Comparison of ENCODE assay signal across 13 cellular contexts in genomic region chr5:71937906-71938698, GRCh38.
DNase-seq lines count a peak whose midpoint lies in the region; ATAC-seq and TF ChIP-seq lines count a peak whose summit lies in the region.
"Had no signal": no experiment of that assay in that cellular context is flagged by ENCODE, and none has a peak within 500 bp of the region (broad histone marks: within the 10 kb centered on the region; RNA-seq: fewer than 3 reads in every experiment).

No MANE protein-coding gene starts in this region.

- H3K4me1 Mint-ChIP-seq in glutamatergic neuron (ENCODE audit: low read depth, unreplicated experiment), result peaks cover 41% of the 10 kb centered on the region
- H3K4me1 Mint-ChIP-seq: activated naive CD8-positive, alpha-beta T cell treated with anti-CD3 and anti-CD28 coated beads for 36 hours; stimulated activated memory B cell treated with anti-CD40 and anti-IgM and Interleukin-4, amounts not matched to agents 10 μg/mL and 1 μg/mL and 100 μg/mL, for 72 hours had no signal

- DNase-seq in Right ventricle myocardium superior (no peak), cardiac septum (ENCODE audit: low spot score) (no peak), NCI-H748 (lab: John Stamatoyannopoulos, UW; ENCODE audit: unreplicated experiment) (peak; percentile 87), glutamatergic neuron (no peak), HCEC 1CT (no peak), iPS-NIHi11 (ENCODE audit: low spot score) (no peak)
- DNase-seq: activated naive CD8-positive, alpha-beta T cell treated with anti-CD3 and anti-CD28 coated beads for 36 hours; Karpas-422; stimulated activated CD4-positive, alpha-beta T cell treated with anti-CD3 and anti-CD28 coated beads, Interleukin-4, amount 100 ng/mL, for 1 hour had no signal

- peaks cover 13% of the 10 kb centered on the region for H3K27me3 Mint-ChIP-seq in glutamatergic neuron (ENCODE audit: unreplicated experiment)

- no peak for TF ChIP-seq CTCF in glutamatergic neuron (IDR thresholded peaks at IDR 0.05; ENCODE audit: partially characterized antibody, unreplicated experiment)

- H3K27ac Mint-ChIP-seq in glutamatergic neuron (ENCODE audit: unreplicated experiment), result peak overlapping the region; percentile 94
- H3K27ac Mint-ChIP-seq: activated naive CD8-positive, alpha-beta T cell treated with anti-CD3 and anti-CD28 coated beads for 36 hours; stimulated activated memory B cell treated with anti-CD40 and anti-IgM and Interleukin-4, amounts not matched to agents 10 μg/mL and 1 μg/mL and 100 μg/mL, for 72 hours had no signal

- peaks cover 12% of the 10 kb centered on the region for H3K9me3 Mint-ChIP-seq in glutamatergic neuron (ENCODE audit: unreplicated experiment)
- H3K9me3 Mint-ChIP-seq: WTC11 had no signal

- peak; percentile 84 for ATAC-seq in Right ventricle myocardium superior (ENCODE audit: poor library complexity)
- no peak for ATAC-seq in HG03196 (IDR thresholded peaks at IDR 0.05; ENCODE audit: unreplicated experiment)
- no peak for ATAC-seq in HG03521 (IDR thresholded peaks at IDR 0.05; ENCODE audit: unreplicated experiment)
- ATAC-seq: stimulated activated memory B cell treated with anti-CD40 and anti-IgM and Interleukin-4, amounts not matched to agents 10 μg/mL and 1 μg/mL and 100 μg/mL, for 72 hours had no signal

- intact Hi-C loops in Right ventricle myocardium superior (cut with DNase I), result loop anchor here (10.0 kb wide), 1 partner anchor 153 kb away; no protein-coding TSS in a partner anchor
- intact Hi-C loops in cardiac septum (cut with DNase I), result no loop called here

- H3K36me3 Mint-ChIP-seq in glutamatergic neuron (ENCODE audit: unreplicated experiment), result peaks cover 14% of the 10 kb centered on the region
- H3K36me3 Mint-ChIP-seq: activated naive CD8-positive, alpha-beta T cell treated with anti-CD3 and anti-CD28 coated beads for 36 hours; stimulated activated memory B cell treated with anti-CD40 and anti-IgM and Interleukin-4, amounts not matched to agents 10 μg/mL and 1 μg/mL and 100 μg/mL, for 72 hours; WTC11 had no signal

- peak overlapping the region; percentile 40 for H3K4me3 Mint-ChIP-seq in glutamatergic neuron (ENCODE audit: unreplicated experiment)
- H3K4me3 Mint-ChIP-seq: activated naive CD8-positive, alpha-beta T cell treated with anti-CD3 and anti-CD28 coated beads for 36 hours; stimulated activated memory B cell treated with anti-CD40 and anti-IgM and Interleukin-4, amounts not matched to agents 10 μg/mL and 1 μg/mL and 100 μg/mL, for 72 hours; WTC11 had no signal
